ENCODE assay signal across 1 cellular context in the genomic region with DNA sequence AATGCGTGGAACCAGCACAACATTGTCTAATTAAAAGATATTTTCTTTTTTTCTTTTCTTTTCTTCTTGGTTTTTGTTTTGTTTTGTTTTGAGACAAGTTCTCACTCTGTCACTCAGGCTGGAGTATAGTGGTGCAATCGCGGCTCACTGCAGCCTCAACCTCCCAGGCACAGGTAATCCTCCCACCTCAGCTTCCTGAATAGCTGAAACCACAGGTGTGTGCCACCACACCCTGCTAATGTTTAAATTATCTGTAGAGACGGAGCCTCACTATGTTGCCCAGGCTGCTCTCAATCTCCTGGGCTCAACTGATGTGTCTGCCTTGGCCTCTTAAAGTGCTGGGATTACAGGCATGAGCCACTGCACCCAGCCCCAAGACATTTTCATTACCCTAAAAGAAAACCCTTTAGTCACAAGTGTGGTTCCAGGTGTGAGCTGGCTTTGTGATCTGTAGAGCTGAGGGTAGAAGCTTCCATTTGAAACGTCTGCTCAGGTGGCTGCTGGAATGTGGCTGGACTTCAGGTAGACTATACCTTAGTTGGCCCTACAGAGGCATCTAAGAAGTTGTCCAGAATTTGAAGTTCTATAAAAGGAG.
TF ChIP-seq lines count a peak whose summit lies in the region.

No MANE protein-coding gene starts in this region.

TF ChIP-seq in SK-N-SH treated with all-trans-retinoic acid at 6 μM for 48 hours, 23 proteins besides CTCF, POLR2A, EP300 and RAD21 (continued from another document):
- TF ChIP-seq CSRNP3 (CRISPR knock-in tag; IDR thresholded peaks at IDR 0.05) (no peak), ARNTL (CRISPR knock-in tag; IDR thresholded peaks at IDR 0.05; ENCODE audit: borderline replicate concordance, low read depth) (no peak), CSDC2 (CRISPR knock-in tag; IDR thresholded peaks at IDR 0.05) (no peak)
TF ChIP-seq in SK-N-SH treated with all-trans-retinoic acid at 6 μM for 48 hours: peak in this region for 0.
